Comparison of ENCODE assay signal across 1 cellular context in the genomic region with DNA sequence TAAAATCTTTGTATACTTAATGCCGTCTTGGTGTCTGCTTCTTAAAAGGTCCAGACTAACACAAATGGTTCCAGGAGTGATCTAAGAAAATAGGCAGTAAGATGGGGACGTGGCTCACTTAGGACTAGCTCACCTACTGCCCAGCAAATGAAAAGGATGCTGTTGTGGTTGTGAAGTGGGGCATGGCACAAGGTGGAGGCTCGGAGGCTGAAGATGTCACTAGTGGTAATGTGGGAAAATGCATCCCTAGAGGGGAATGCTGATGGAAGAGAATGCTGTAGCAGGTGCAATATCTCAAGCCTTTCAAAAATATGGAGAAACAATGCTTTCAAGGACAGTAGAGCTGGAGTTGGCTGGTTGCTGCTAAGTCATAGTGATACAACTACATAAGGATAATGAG.
TF ChIP-seq lines count a peak whose summit lies in the region.

No MANE protein-coding gene starts in this region.

TF ChIP-seq in H1, 55 proteins besides CTCF, POLR2A, EP300 and RAD21:
- TF ChIP-seq SIX5 (IDR thresholded peaks at IDR 0.05; ENCODE audit: low read depth, low read length), result no peak
- no peak for TF ChIP-seq NRF1 (IDR thresholded peaks at IDR 0.05; ENCODE audit: low read depth, low read length)
- TF ChIP-seq BRCA1 (IDR thresholded peaks at IDR 0.05; ENCODE audit: low read depth, low read length), result no peak
- TF ChIP-seq ZNF274 (IDR thresholded peaks at IDR 0.05; ENCODE audit: borderline replicate concordance, extremely low read depth, low read length), result no peak
- no peak for TF ChIP-seq EZH2 (IDR thresholded peaks at IDR 0.05; ENCODE audit: low read depth, low read length, severe bottlenecking)
- TF ChIP-seq, protein P1, sequence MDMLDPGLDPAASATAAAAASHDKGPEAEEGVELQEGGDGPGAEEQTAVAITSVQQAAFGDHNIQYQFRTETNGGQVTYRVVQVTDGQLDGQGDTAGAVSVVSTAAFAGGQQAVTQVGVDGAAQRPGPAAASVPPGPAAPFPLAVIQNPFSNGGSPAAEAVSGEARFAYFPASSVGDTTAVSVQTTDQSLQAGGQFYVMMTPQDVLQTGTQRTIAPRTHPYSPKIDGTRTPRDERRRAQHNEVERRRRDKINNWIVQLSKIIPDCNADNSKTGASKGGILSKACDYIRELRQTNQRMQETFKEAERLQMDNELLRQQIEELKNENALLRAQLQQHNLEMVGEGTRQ (IDR thresholded peaks at IDR 0.05; ENCODE audit: low read length), result no peak
- TF ChIP-seq TBP (IDR thresholded peaks at IDR 0.05; ENCODE audit: low read depth, low read length), result no peak
- no peak for TF ChIP-seq SP1 (IDR thresholded peaks at IDR 0.05; ENCODE audit: low read depth, low read length)
- TF ChIP-seq NANOG (IDR thresholded peaks at IDR 0.05; ENCODE audit: insufficient read depth, low read depth, low read length, poor library complexity, severe bottlenecking), result no peak
- no peak for TF ChIP-seq TEAD4 (IDR thresholded peaks at IDR 0.05; ENCODE audit: low read depth, low read length)
- TF ChIP-seq CREB1 (IDR thresholded peaks at IDR 0.05), result no peak
- TF ChIP-seq ASH2L (IDR thresholded peaks at IDR 0.05; ENCODE audit: low read length), result no peak
TF ChIP-seq in H1: peak in this region for 0.
